In the genomic region with DNA sequence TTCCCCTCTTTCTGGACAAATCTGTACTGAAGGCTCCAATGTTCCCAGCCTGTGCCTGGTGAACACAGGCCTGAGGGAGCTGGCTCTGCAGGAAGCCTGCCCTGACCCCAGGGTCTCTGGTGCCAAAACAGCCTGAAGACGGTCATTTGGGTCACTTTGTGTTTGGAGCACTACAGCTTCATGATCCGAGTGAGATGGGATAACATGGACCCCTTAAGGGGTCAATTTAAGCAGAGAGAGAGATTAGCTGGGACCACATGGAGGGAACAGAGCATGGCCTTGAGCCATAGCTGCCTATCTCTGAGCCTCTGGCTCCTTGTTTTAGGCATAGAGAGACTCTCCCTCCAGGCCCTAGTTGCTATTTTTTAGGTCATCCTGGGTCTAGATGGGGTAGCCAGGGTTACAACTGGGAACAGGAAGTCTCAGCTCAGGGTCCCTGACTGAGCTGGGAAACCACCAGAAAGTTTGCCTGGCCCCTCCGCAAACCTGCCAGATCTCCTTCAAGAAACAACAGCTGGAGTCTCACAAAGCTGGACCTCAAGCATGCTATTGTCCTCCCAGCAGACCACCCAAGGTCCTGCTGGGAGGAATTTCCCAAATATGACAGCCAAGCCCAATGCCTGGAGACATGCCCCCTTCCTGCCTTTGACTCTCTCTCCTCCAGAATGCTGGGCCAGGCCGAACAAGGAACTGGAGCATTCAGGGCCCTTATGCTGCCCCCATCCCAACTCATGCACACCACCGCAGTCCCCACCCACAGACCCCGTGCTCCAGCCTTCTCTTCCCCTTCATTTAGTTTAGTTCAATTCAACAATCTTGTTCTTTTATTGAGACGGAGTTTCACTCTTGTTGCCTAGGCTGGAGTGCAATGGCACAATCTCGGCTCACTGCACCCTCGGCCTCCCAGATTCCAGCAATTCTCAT, we compare ENCODE assay signal across 19 cellular contexts. TPM values are rescaled to one million over a fixed set of nuclear protein-coding genes. Genes with fewer than 3 reads are reported as not detected.
DNase-seq lines count a peak whose midpoint lies in the region; ATAC-seq and TF ChIP-seq lines count a peak whose summit lies in the region.
"Had no signal": no experiment of that assay in that cellular context is flagged by ENCODE, and none has a peak within 500 bp of the region (broad histone marks: within the 10 kb centered on the region; RNA-seq: fewer than 3 reads in every experiment).

No MANE protein-coding gene starts in this region.

- peaks cover 15 to 19% of the 10 kb centered on the region in 2 donors for H3K27me3 Mint-ChIP-seq in stimulated activated naive B cell treated with anti-CD40 and anti-IgM and Interleukin-4, amounts not matched to agents 10 μg/mL and 1 μg/mL and 100 μg/mL, for 72 hours

- ATAC-seq in heart right ventricle, result peak; percentile 6 to 63 (median 44)
- ATAC-seq in stimulated activated naive B cell treated with anti-CD40 and anti-IgM and Interleukin-4, amounts not matched to agents 10 μg/mL and 1 μg/mL and 100 μg/mL, for 72 hours (replicated peaks), result no peak
- ATAC-seq: Panc1 had no signal

- WGBS in adrenal gland, 4 donors, result 67 to 75% (median 70%) methylated on average over 7 to 9 of the region's 9 CpGs
- 57 to 60% methylated on average over 9 of the region's 9 CpGs for WGBS in heart right ventricle, 2 donors
- 50 to 54% methylated on average over 9 of the region's 9 CpGs for WGBS in testis, 2 donors

- no peaks in the 10 kb centered on the region for H3K9me3 Mint-ChIP-seq in stimulated activated naive B cell treated with anti-CD40 and anti-IgM and Interleukin-4, amounts not matched to agents 10 μg/mL and 1 μg/mL and 100 μg/mL, for 72 hours
- H3K9me3 Mint-ChIP-seq: activated CD4-positive, alpha-beta memory T cell treated with anti-CD3 and anti-CD28 coated beads for 36 hours; activated T-helper 1 cell treated with anti-CD3 and anti-CD28 coated beads, Interleukin-12 subunit alpha, Interleukin-12 subunit beta, Interleukin-2, Interleukin-4 antibody, amounts not matched to agents 30 ng/mL and 10 ng/mL and 1 ng/mL, durations not matched to agents 14 hours and 24 hours and 36 hours; nephron progenitor cell had no signal

- intact Hi-C loops in adrenal gland (cut with DNase I), result no loop called here
- intact Hi-C loops in heart right ventricle (cut with DNase I), result loop anchor here in 1 of 10 donors (5.0 kb wide), 1 partner anchor 32 kb away; no protein-coding TSS in a partner anchor
- intact Hi-C loops in testis (cut with DNase I; ENCODE audit: low total_unique reads), result no loop called here

- H3K27ac ChIP-seq in adrenal gland, result peak overlapping the region in 4 of 5 donors; percentile 12 to 84 (median 44)
- H3K27ac ChIP-seq in heart right ventricle, result peak overlapping the region; percentile 2 to 91 (median 76)
- H3K27ac ChIP-seq in muscle layer of colon (ENCODE audit: low read depth, low read length), result peak overlapping the region; percentile 24
- H3K27ac ChIP-seq in testis, result peak overlapping the region; percentile 42 to 72

- no peaks in the 10 kb centered on the region for H3K36me3 Mint-ChIP-seq in stimulated activated naive B cell treated with anti-CD40 and anti-IgM and Interleukin-4, amounts not matched to agents 10 μg/mL and 1 μg/mL and 100 μg/mL, for 72 hours
- H3K36me3 Mint-ChIP-seq: activated CD4-positive, alpha-beta memory T cell treated with anti-CD3 and anti-CD28 coated beads for 36 hours had no signal

- H3K36me3 ChIP-seq in adrenal gland (replicated peaks in 1 of 2), result peaks cover 0 to 4% of the 10 kb centered on the region in 2 donors
- peaks cover 0 to 37% (median 4%) of the 10 kb centered on the region in 9 donors for H3K36me3 ChIP-seq in heart right ventricle
- no peaks in the 10 kb centered on the region for H3K36me3 ChIP-seq in muscle layer of colon (ENCODE audit: insufficient read depth, low read length)
- H3K36me3 ChIP-seq in testis (ENCODE audit: low read depth, missing control alignments), result no peaks in the 10 kb centered on the region

- H3K4me1 Mint-ChIP-seq in stimulated activated naive B cell treated with anti-CD40 and anti-IgM and Interleukin-4, amounts not matched to agents 10 μg/mL and 1 μg/mL and 100 μg/mL, for 72 hours, result peaks cover 2 to 5% of the 10 kb centered on the region in 2 donors

- TF ChIP-seq POLR2A in adrenal gland (IDR thresholded peaks at IDR 0.05), result no peak
- no peak for TF ChIP-seq POLR2A in testis (IDR thresholded peaks at IDR 0.05)

- H3K27me3 ChIP-seq in adrenal gland (no peaks in the 10 kb centered on the region), heart right ventricle (no peaks in the 10 kb centered on the region), muscle layer of colon (ENCODE audit: control insufficient read depth in 1 of 2, insufficient read depth in 2 of 2, low read length in 2 of 2) (no peaks in the 10 kb centered on the region), testis (no peaks in the 10 kb centered on the region)

- no peaks in the 10 kb centered on the region for H3K9me3 ChIP-seq in adrenal gland (replicated peaks in 1 of 3)
- H3K9me3 ChIP-seq in heart right ventricle, result no peaks in the 10 kb centered on the region
- H3K9me3 ChIP-seq in muscle layer of colon (ENCODE audit: low read length), result no peaks in the 10 kb centered on the region
- no peaks in the 10 kb centered on the region for H3K9me3 ChIP-seq in testis

- no peak overlapping the region for H3K27ac Mint-ChIP-seq in stimulated activated naive B cell treated with anti-CD40 and anti-IgM and Interleukin-4, amounts not matched to agents 10 μg/mL and 1 μg/mL and 100 μg/mL, for 72 hours
- H3K27ac Mint-ChIP-seq: activated CD4-positive, alpha-beta memory T cell treated with anti-CD3 and anti-CD28 coated beads for 36 hours; activated T-helper 1 cell treated with anti-CD3 and anti-CD28 coated beads, Interleukin-12 subunit alpha, Interleukin-12 subunit beta, Interleukin-2, Interleukin-4 antibody, amounts not matched to agents 30 ng/mL and 10 ng/mL and 1 ng/mL, durations not matched to agents 14 hours and 24 hours and 36 hours; nephron progenitor cell had no signal

- H3K4me3 ChIP-seq in adrenal gland (peak overlapping the region in 1 of 4 donors; percentile 33), heart right ventricle (peak overlapping the region in 6 of 10 donors; percentile 4 to 62 (median 18)), muscle layer of colon (ENCODE audit: low read depth in 1 of 2, low read length in 2 of 2) (no peak overlapping the region), testis (no peak overlapping the region)

- no peak overlapping the region for H3K9ac ChIP-seq in muscle layer of colon (ENCODE audit: low read length)

- H3K4me3 Mint-ChIP-seq in stimulated activated naive B cell treated with anti-CD40 and anti-IgM and Interleukin-4, amounts not matched to agents 10 μg/mL and 1 μg/mL and 100 μg/mL, for 72 hours, result no peak overlapping the region
- H3K4me3 Mint-ChIP-seq: activated CD4-positive, alpha-beta memory T cell treated with anti-CD3 and anti-CD28 coated beads for 36 hours; activated T-helper 1 cell treated with anti-CD3 and anti-CD28 coated beads, Interleukin-12 subunit alpha, Interleukin-12 subunit beta, Interleukin-2, Interleukin-4 antibody, amounts not matched to agents 30 ng/mL and 10 ng/mL and 1 ng/mL, durations not matched to agents 14 hours and 24 hours and 36 hours; nephron progenitor cell had no signal

- H3K4me1 ChIP-seq in adrenal gland (replicated peaks in 1 of 2) (peaks cover 0 to 23% of the 10 kb centered on the region in 2 donors), heart right ventricle (peaks cover 5 to 91% (median 55%) of the 10 kb centered on the region in 9 donors), muscle layer of colon (ENCODE audit: insufficient read depth, low read length) (no peaks in the 10 kb centered on the region), testis (peaks cover 35% of the 10 kb centered on the region)

- TF ChIP-seq CTCF in adrenal gland (IDR thresholded peaks at IDR 0.05), result no peak
- TF ChIP-seq CTCF in heart right ventricle (IDR thresholded peaks at IDR 0.05), result no peak
- no peak for TF ChIP-seq CTCF in testis (IDR thresholded peaks at IDR 0.05)

- peak in 2 of 7 donors; percentile 26 to 33 for DNase-seq in adrenal gland
- DNase-seq in heart right ventricle, result no peak
- DNase-seq in testis, result peak; percentile 73
- no peak for DNase-seq in NCI-H510A treated with DMSO at 0.1 percent for 48 hours (lab: John Stamatoyannopoulos, UW)
- no peak for DNase-seq in occipital lobe (lab: John Stamatoyannopoulos, UW)
- no peak for DNase-seq in NCI-H226
- no peak for DNase-seq in stimulated activated naive B cell treated with anti-CD40 and anti-IgM and Interleukin-4, amounts not matched to agents 10 μg/mL and 1 μg/mL and 100 μg/mL, for 72 hours
- DNase-seq: activated CD4-positive, alpha-beta memory T cell treated with anti-CD3 and anti-CD28 coated beads for 36 hours; central memory CD4-positive, alpha-beta T cell; foreskin fibroblast; KG1; NCI-H1092; NCI-H82; nephron progenitor cell; SW 1271 had no signal

RNA-seq across cellular contexts. Expression of a gene that starts 4.0 kb away (rescaled TPM):
- total RNA-seq in adrenal gland (100 to 1,000 TPM in 7 of 8 donors, 10 to 100 TPM in 1; 63.8 to 234 (median 160) TPM), heart right ventricle (10 to 100 TPM; 10.7 to 69.0 (median 18.0) TPM), testis (10 to 100 TPM; 33.2 to 46.2 TPM), occipital lobe (9.2 TPM)
- polyA plus RNA-seq in adrenal gland (10 to 100 TPM; 13.0 to 24.3 (median 18.5) TPM), heart right ventricle (1 to 10 TPM; 5.2 to 7.2 TPM), testis (ENCODE audit: insufficient read depth, low read depth, low replicate concordance) (18.2 TPM)
- total RNA-seq: activated CD4-positive, alpha-beta memory T cell treated with anti-CD3 and anti-CD28 coated beads for 36 hours; activated T-helper 1 cell treated with anti-CD3 and anti-CD28 coated beads, Interleukin-12 subunit alpha, Interleukin-12 subunit beta, Interleukin-2, Interleukin-4 antibody, amounts not matched to agents 30 ng/mL and 10 ng/mL and 1 ng/mL, durations not matched to agents 14 hours and 24 hours and 36 hours had no signal

RNA-seq across cellular contexts. Expression of a gene that starts 58.2 kb away (rescaled TPM):
- total RNA-seq in adrenal gland (not detected), heart right ventricle (not detected), testis (under 1 TPM; 0.94 to 0.99 TPM), occipital lobe (not detected)
- polyA plus RNA-seq in adrenal gland (not detected), heart right ventricle (not detected), testis (ENCODE audit: insufficient read depth, low read depth, low replicate concordance) (0.04 TPM)
- total RNA-seq: activated CD4-positive, alpha-beta memory T cell treated with anti-CD3 and anti-CD28 coated beads for 36 hours; activated T-helper 1 cell treated with anti-CD3 and anti-CD28 coated beads, Interleukin-12 subunit alpha, Interleukin-12 subunit beta, Interleukin-2, Interleukin-4 antibody, amounts not matched to agents 30 ng/mL and 10 ng/mL and 1 ng/mL, durations not matched to agents 14 hours and 24 hours and 36 hours; lung microvascular endothelial cell had no signal

Comparison
In these comparisons a context has a peak if more than half of its experiments do, and no peak if none do; other contexts are left out.
1. H3K27ac ChIP-seq: peak in every context shown above with its lines; median percentile 76 in heart right ventricle; 57 in testis; 44 in adrenal gland; 24 in muscle layer of colon.
2. H3K4me3 ChIP-seq: peak in heart right ventricle (6 of 10); none in muscle layer of colon (0 of 2) and testis (0 of 2).
3. ATAC-seq: peak in heart right ventricle (8 of 8); none in stimulated activated naive B cell treated with anti-CD40 and anti-IgM and Interleukin-4, amounts not matched to agents 10 μg/mL and 1 μg/mL and 100 μg/mL, for 72 hours (0 of 2).